ENCODE assay signal across 35 cellular contexts in genomic region chr19:42594617-42595489, GRCh38. TPM values are rescaled to one million over a fixed set of nuclear protein-coding genes. Genes with fewer than 3 reads are reported as not detected.
"Had no signal": no experiment of that assay in that cellular context is flagged by ENCODE, and none has a peak within 500 bp of the region (broad histone marks: within the 10 kb centered on the region; RNA-seq: fewer than 3 reads in every experiment).

TSS of gene CEACAM8 (minus strand) at chr19:42594924. CDS start at chr19:42594828, 96 bp downstream.

- H3K9me3 Mint-ChIP-seq: activated CD4-positive, alpha-beta memory T cell treated with anti-CD3 and anti-CD28 coated beads for 36 hours; activated naive CD4-positive, alpha-beta T cell treated with anti-CD3 and anti-CD28 coated beads, Interleukin-2, amount 10 ng/mL, durations not matched to agents 7 days and 5 days; activated naive CD8-positive, alpha-beta T cell treated with anti-CD3 and anti-CD28 coated beads, Interleukin-2, amount 10 ng/mL, durations not matched to agents 7 days and 5 days; activated T-helper 1 cell treated with anti-CD3 and anti-CD28 coated beads, Interleukin-12 subunit alpha, Interleukin-12 subunit beta, Interleukin-2, Interleukin-4 antibody, amounts not matched to agents 30 ng/mL and 10 ng/mL and 1 ng/mL, durations not matched to agents 14 hours and 24 hours and 36 hours; effector memory CD8-positive, alpha-beta T cell; natural killer cell; stimulated activated effector memory CD8-positive, alpha-beta T cell treated with anti-CD3 and anti-CD28 coated beads, Interleukin-12 subunit alpha, Interleukin-12 subunit beta, amount 100 ng/mL, for 72 hours had no signal

- H3K9me3 ChIP-seq: ascending aorta, lower lobe of right lung, sigmoid colon, suprapubic skin had no signal

- H3K4me1 Mint-ChIP-seq: activated naive CD4-positive, alpha-beta T cell treated with anti-CD3 and anti-CD28 coated beads, Interleukin-2, amount 10 ng/mL, durations not matched to agents 7 days and 5 days; activated naive CD8-positive, alpha-beta T cell treated with anti-CD3 and anti-CD28 coated beads, Interleukin-2, amount 10 ng/mL, durations not matched to agents 7 days and 5 days; brain had no signal

- H2AFZ ChIP-seq: hepatocyte had no signal

- H3K36me3 Mint-ChIP-seq: activated CD4-positive, alpha-beta memory T cell treated with anti-CD3 and anti-CD28 coated beads for 36 hours; activated naive CD4-positive, alpha-beta T cell treated with anti-CD3 and anti-CD28 coated beads, Interleukin-2, amount 10 ng/mL, durations not matched to agents 7 days and 5 days; activated naive CD8-positive, alpha-beta T cell treated with anti-CD3 and anti-CD28 coated beads, Interleukin-2, amount 10 ng/mL, durations not matched to agents 7 days and 5 days; brain; natural killer cell; stimulated activated effector memory CD8-positive, alpha-beta T cell treated with anti-CD3 and anti-CD28 coated beads, Interleukin-12 subunit alpha, Interleukin-12 subunit beta, amount 100 ng/mL, for 72 hours had no signal

- H3K4me1 ChIP-seq: ascending aorta, gastroesophageal sphincter, lower lobe of right lung, sigmoid colon, suprapubic skin, tibial nerve had no signal

- H3K4me2 ChIP-seq: hepatocyte had no signal

- H3K27ac ChIP-seq: ascending aorta, coronary artery, dorsolateral prefrontal cortex, gastroesophageal sphincter, hepatocyte, lower lobe of right lung, sigmoid colon, suprapubic skin, tibial nerve had no signal

- H3K4me3 ChIP-seq: ascending aorta, coronary artery, dorsolateral prefrontal cortex, gastroesophageal sphincter, hepatocyte, lower lobe of right lung, sigmoid colon, suprapubic skin, tibial nerve had no signal

- DNase-seq: activated CD4-positive, alpha-beta memory T cell treated with anti-CD3 and anti-CD28 coated beads for 36 hours; activated CD4-positive, alpha-beta T cell treated with anti-CD3 and anti-CD28 coated beads for 4 hours; activated CD8-positive, alpha-beta memory T cell treated with anti-CD3 and anti-CD28 coated beads, Interleukin-2, amount 50 U/mL, for 4 hours; activated gamma-delta T cell; activated naive CD4-positive, alpha-beta T cell treated with anti-CD3 and anti-CD28 coated beads, Interleukin-2, amount 10 ng/mL, durations not matched to agents 7 days and 5 days; activated naive CD8-positive, alpha-beta T cell treated with anti-CD3 and anti-CD28 coated beads, Interleukin-2, amount 10 ng/mL, durations not matched to agents 7 days and 5 days; activated T-cell treated with anti-CD3 and anti-CD28 coated beads, Interleukin-2, amount 50 U/mL, for 1 hour; dorsolateral prefrontal cortex; effector memory CD8-positive, alpha-beta T cell; lower lobe of right lung; mesendoderm; natural killer cell; retina; sigmoid colon; small intestine; stimulated activated CD4-positive, alpha-beta T cell treated with anti-CD3 and anti-CD28 coated beads, Interleukin-4, amount 100 ng/mL, for 24 hours had no signal

- H3K79me2 ChIP-seq: hepatocyte had no signal

- H3K36me3 ChIP-seq: ascending aorta, gastroesophageal sphincter, lower lobe of right lung, sigmoid colon, suprapubic skin, tibial nerve had no signal

- H3K27ac Mint-ChIP-seq: activated CD4-positive, alpha-beta memory T cell treated with anti-CD3 and anti-CD28 coated beads for 36 hours; activated naive CD4-positive, alpha-beta T cell treated with anti-CD3 and anti-CD28 coated beads, Interleukin-2, amount 10 ng/mL, durations not matched to agents 7 days and 5 days; activated naive CD8-positive, alpha-beta T cell treated with anti-CD3 and anti-CD28 coated beads, Interleukin-2, amount 10 ng/mL, durations not matched to agents 7 days and 5 days; activated T-helper 1 cell treated with anti-CD3 and anti-CD28 coated beads, Interleukin-12 subunit alpha, Interleukin-12 subunit beta, Interleukin-2, Interleukin-4 antibody, amounts not matched to agents 30 ng/mL and 10 ng/mL and 1 ng/mL, durations not matched to agents 14 hours and 24 hours and 36 hours; brain; effector memory CD8-positive, alpha-beta T cell; natural killer cell; stimulated activated effector memory CD8-positive, alpha-beta T cell treated with anti-CD3 and anti-CD28 coated beads, Interleukin-12 subunit alpha, Interleukin-12 subunit beta, amount 100 ng/mL, for 72 hours had no signal

- H3K27me3 ChIP-seq: ascending aorta, hepatocyte, tibial nerve had no signal

- H3K4me3 Mint-ChIP-seq: activated CD4-positive, alpha-beta memory T cell treated with anti-CD3 and anti-CD28 coated beads for 36 hours; activated naive CD4-positive, alpha-beta T cell treated with anti-CD3 and anti-CD28 coated beads, Interleukin-2, amount 10 ng/mL, durations not matched to agents 7 days and 5 days; activated naive CD8-positive, alpha-beta T cell treated with anti-CD3 and anti-CD28 coated beads, Interleukin-2, amount 10 ng/mL, durations not matched to agents 7 days and 5 days; activated T-helper 1 cell treated with anti-CD3 and anti-CD28 coated beads, Interleukin-12 subunit alpha, Interleukin-12 subunit beta, Interleukin-2, Interleukin-4 antibody, amounts not matched to agents 30 ng/mL and 10 ng/mL and 1 ng/mL, durations not matched to agents 14 hours and 24 hours and 36 hours; brain; effector memory CD8-positive, alpha-beta T cell; natural killer cell; stimulated activated effector memory CD8-positive, alpha-beta T cell treated with anti-CD3 and anti-CD28 coated beads, Interleukin-12 subunit alpha, Interleukin-12 subunit beta, amount 100 ng/mL, for 72 hours had no signal

RNA-seq across cellular contexts. Expression of gene CEACAM8, which starts in this region (rescaled TPM):
- total RNA-seq: activated CD4-positive, alpha-beta memory T cell treated with anti-CD3 and anti-CD28 coated beads for 36 hours; activated CD8-positive, alpha-beta memory T cell treated with anti-CD3 and anti-CD28 coated beads for 36 hours; activated naive CD8-positive, alpha-beta T cell treated with anti-CD3 and anti-CD28 coated beads, Interleukin-2, amount 10 ng/mL, durations not matched to agents 7 days and 5 days; activated T-helper 1 cell treated with anti-CD3 and anti-CD28 coated beads, Interleukin-12 subunit alpha, Interleukin-12 subunit beta, Interleukin-2, Interleukin-4 antibody, amounts not matched to agents 30 ng/mL and 10 ng/mL and 1 ng/mL, durations not matched to agents 14 hours and 24 hours and 36 hours; ascending aorta; cerebellum; endothelial cell of umbilical vein; fibroblast of lung; fibroblast of villous mesenchyme; gastroesophageal sphincter; hepatocyte; mononuclear cell; natural killer cell; osteocyte; sigmoid colon; T-helper 1 cell treated with Interleukin-12 subunit alpha and Interleukin-12 subunit beta and Interleukin-4 antibody, amounts not matched to agents 30 ng/mL and 1 ng/mL, for 36 hours; tibial nerve had no signal
- polyA plus RNA-seq: endothelial cell of umbilical vein, esophagus, fibroblast of lung, hepatocyte, keratinocyte, small intestine had no signal
